Comparison of ENCODE assay signal across 1 cellular context in the genomic region with DNA sequence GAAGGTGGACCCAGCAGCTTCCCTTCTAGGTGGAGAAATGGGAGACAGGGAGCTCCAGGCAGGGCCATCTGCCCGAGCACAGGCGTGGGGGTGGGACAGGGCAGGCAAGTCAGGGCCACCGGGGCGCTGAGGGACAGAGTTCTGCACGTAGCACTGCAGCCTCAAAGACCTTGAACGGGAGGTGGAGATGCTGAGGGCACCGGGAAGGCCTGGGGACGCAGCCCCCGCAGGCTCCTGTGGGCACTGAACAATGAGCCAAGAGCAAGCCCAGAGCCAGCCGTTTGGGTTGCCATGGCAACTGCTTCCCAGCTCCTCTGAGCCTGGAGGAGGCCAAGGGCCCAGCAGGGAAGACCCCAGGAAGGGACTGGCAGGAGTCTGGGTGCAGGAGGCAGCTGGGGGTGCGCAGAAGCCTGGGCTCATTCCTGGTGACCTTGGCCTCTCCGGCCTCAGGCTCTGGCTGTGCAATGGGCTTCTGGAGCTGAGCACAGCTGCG.
TF ChIP-seq lines count a peak whose summit lies in the region.

No MANE protein-coding gene starts in this region.

TF ChIP-seq in HepG2, 621 proteins besides CTCF, POLR2A, EP300 and RAD21 (continued from another document):
- TF ChIP-seq HNRNPL (IDR thresholded peaks at IDR 0.05; ENCODE audit: low read depth, low read length), result peak; percentile 82
- TF ChIP-seq TBX2 (CRISPR knock-in tag; IDR thresholded peaks at IDR 0.05; ENCODE audit: borderline replicate concordance), result peak; percentile 71; the same call in 1 of the 2 replicates
- no peak for TF ChIP-seq ZFP37 (CRISPR knock-in tag; IDR thresholded peaks at IDR 0.05; ENCODE audit: borderline replicate concordance)
- TF ChIP-seq, protein P1, sequence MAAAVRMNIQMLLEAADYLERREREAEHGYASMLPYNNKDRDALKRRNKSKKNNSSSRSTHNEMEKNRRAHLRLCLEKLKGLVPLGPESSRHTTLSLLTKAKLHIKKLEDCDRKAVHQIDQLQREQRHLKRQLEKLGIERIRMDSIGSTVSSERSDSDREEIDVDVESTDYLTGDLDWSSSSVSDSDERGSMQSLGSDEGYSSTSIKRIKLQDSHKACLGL (CRISPR knock-in tag; IDR thresholded peaks at IDR 0.05), result no peak
- no peak for TF ChIP-seq ZNF282 (IDR thresholded peaks at IDR 0.05; ENCODE audit: partially characterized antibody)
- 0 out of 2 replicates have a peak, but pooled peaks have one; percentile 44 for TF ChIP-seq BRD4 (CRISPR knock-in tag; IDR thresholded peaks at IDR 0.05)
- TF ChIP-seq, protein P2, sequence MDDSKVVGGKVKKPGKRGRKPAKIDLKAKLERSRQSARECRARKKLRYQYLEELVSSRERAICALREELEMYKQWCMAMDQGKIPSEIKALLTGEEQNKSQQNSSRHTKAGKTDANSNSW (CRISPR knock-in tag; IDR thresholded peaks at IDR 0.05; ENCODE audit: borderline replicate concordance), result no peak
- TF ChIP-seq ZMYM3 (CRISPR knock-in tag; IDR thresholded peaks at IDR 0.05), result peak; percentile 65
- TF ChIP-seq, protein P3, sequence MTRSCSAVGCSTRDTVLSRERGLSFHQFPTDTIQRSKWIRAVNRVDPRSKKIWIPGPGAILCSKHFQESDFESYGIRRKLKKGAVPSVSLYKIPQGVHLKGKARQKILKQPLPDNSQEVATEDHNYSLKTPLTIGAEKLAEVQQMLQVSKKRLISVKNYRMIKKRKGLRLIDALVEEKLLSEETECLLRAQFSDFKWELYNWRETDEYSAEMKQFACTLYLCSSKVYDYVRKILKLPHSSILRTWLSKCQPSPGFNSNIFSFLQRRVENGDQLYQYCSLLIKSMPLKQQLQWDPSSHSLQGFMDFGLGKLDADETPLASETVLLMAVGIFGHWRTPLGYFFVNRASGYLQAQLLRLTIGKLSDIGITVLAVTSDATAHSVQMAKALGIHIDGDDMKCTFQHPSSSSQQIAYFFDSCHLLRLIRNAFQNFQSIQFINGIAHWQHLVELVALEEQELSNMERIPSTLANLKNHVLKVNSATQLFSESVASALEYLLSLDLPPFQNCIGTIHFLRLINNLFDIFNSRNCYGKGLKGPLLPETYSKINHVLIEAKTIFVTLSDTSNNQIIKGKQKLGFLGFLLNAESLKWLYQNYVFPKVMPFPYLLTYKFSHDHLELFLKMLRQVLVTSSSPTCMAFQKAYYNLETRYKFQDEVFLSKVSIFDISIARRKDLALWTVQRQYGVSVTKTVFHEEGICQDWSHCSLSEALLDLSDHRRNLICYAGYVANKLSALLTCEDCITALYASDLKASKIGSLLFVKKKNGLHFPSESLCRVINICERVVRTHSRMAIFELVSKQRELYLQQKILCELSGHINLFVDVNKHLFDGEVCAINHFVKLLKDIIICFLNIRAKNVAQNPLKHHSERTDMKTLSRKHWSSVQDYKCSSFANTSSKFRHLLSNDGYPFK (CRISPR knock-in tag; IDR thresholded peaks at IDR 0.05; ENCODE audit: borderline replicate concordance), result 0 out of 2 replicates have a peak, but pooled peaks have one; percentile 32
- TF ChIP-seq KAT7 (CRISPR knock-in tag; IDR thresholded peaks at IDR 0.05; ENCODE audit: borderline replicate concordance), result no peak
- TF ChIP-seq, protein P4, sequence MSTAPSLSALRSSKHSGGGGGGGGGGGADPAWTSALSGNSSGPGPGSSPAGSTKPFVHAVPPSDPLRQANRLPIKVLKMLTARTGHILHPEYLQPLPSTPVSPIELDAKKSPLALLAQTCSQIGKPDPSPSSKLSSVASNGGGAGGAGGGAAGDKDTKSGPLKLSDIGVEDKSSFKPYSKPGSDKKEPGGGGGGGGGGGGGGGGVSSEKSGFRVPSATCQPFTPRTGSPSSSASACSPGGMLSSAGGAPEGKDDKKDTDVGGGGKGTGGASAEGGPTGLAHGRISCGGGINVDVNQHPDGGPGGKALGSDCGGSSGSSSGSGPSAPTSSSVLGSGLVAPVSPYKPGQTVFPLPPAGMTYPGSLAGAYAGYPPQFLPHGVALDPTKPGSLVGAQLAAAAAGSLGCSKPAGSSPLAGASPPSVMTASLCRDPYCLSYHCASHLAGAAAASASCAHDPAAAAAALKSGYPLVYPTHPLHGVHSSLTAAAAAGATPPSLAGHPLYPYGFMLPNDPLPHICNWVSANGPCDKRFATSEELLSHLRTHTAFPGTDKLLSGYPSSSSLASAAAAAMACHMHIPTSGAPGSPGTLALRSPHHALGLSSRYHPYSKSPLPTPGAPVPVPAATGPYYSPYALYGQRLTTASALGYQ (CRISPR knock-in tag; IDR thresholded peaks at IDR 0.05), result peak; percentile 30; the same call in 1 of the 2 replicates
- TF ChIP-seq, protein P5, sequence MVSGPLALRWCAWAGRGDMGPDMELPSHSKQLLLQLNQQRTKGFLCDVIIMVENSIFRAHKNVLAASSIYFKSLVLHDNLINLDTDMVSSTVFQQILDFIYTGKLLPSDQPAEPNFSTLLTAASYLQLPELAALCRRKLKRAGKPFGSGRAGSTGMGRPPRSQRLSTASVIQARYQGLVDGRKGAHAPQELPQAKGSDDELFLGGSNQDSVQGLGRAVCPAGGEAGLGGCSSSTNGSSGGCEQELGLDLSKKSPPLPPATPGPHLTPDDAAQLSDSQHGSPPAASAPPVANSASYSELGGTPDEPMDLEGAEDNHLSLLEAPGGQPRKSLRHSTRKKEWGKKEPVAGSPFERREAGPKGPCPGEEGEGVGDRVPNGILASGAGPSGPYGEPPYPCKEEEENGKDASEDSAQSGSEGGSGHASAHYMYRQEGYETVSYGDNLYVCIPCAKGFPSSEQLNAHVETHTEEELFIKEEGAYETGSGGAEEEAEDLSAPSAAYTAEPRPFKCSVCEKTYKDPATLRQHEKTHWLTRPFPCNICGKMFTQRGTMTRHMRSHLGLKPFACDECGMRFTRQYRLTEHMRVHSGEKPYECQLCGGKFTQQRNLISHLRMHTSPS (CRISPR knock-in tag; IDR thresholded peaks at IDR 0.05; ENCODE audit: low read depth), result peak; percentile 85
- peak; percentile 78 for TF ChIP-seq RFX3 (CRISPR knock-in tag; IDR thresholded peaks at IDR 0.05)
- no peak for TF ChIP-seq SRSF9 (IDR thresholded peaks at IDR 0.05; ENCODE audit: borderline replicate concordance, insufficient read depth, low read depth, low read length, poor library complexity, severe bottlenecking)
- TF ChIP-seq, protein P6, sequence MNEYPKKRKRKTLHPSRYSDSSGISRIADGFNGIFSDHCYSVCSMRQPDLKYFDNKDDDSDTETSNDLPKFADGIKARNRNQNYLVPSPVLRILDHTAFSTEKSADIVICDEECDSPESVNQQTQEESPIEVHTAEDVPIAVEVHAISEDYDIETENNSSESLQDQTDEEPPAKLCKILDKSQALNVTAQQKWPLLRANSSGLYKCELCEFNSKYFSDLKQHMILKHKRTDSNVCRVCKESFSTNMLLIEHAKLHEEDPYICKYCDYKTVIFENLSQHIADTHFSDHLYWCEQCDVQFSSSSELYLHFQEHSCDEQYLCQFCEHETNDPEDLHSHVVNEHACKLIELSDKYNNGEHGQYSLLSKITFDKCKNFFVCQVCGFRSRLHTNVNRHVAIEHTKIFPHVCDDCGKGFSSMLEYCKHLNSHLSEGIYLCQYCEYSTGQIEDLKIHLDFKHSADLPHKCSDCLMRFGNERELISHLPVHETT (CRISPR knock-in tag; conservative IDR thresholded peaks at IDR 0.05), result no peak
- TF ChIP-seq, protein P7, sequence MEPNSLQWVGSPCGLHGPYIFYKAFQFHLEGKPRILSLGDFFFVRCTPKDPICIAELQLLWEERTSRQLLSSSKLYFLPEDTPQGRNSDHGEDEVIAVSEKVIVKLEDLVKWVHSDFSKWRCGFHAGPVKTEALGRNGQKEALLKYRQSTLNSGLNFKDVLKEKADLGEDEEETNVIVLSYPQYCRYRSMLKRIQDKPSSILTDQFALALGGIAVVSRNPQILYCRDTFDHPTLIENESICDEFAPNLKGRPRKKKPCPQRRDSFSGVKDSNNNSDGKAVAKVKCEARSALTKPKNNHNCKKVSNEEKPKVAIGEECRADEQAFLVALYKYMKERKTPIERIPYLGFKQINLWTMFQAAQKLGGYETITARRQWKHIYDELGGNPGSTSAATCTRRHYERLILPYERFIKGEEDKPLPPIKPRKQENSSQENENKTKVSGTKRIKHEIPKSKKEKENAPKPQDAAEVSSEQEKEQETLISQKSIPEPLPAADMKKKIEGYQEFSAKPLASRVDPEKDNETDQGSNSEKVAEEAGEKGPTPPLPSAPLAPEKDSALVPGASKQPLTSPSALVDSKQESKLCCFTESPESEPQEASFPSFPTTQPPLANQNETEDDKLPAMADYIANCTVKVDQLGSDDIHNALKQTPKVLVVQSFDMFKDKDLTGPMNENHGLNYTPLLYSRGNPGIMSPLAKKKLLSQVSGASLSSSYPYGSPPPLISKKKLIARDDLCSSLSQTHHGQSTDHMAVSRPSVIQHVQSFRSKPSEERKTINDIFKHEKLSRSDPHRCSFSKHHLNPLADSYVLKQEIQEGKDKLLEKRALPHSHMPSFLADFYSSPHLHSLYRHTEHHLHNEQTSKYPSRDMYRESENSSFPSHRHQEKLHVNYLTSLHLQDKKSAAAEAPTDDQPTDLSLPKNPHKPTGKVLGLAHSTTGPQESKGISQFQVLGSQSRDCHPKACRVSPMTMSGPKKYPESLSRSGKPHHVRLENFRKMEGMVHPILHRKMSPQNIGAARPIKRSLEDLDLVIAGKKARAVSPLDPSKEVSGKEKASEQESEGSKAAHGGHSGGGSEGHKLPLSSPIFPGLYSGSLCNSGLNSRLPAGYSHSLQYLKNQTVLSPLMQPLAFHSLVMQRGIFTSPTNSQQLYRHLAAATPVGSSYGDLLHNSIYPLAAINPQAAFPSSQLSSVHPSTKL (CRISPR knock-in tag; IDR thresholded peaks at IDR 0.05), result 0 out of 2 replicates have a peak, but pooled peaks have one; percentile 29
- TF ChIP-seq, protein P8, sequence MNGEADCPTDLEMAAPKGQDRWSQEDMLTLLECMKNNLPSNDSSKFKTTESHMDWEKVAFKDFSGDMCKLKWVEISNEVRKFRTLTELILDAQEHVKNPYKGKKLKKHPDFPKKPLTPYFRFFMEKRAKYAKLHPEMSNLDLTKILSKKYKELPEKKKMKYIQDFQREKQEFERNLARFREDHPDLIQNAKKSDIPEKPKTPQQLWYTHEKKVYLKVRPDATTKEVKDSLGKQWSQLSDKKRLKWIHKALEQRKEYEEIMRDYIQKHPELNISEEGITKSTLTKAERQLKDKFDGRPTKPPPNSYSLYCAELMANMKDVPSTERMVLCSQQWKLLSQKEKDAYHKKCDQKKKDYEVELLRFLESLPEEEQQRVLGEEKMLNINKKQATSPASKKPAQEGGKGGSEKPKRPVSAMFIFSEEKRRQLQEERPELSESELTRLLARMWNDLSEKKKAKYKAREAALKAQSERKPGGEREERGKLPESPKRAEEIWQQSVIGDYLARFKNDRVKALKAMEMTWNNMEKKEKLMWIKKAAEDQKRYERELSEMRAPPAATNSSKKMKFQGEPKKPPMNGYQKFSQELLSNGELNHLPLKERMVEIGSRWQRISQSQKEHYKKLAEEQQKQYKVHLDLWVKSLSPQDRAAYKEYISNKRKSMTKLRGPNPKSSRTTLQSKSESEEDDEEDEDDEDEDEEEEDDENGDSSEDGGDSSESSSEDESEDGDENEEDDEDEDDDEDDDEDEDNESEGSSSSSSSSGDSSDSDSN (CRISPR knock-in tag; IDR thresholded peaks at IDR 0.05), result peak; percentile 46; the same call in 1 of the 2 replicates
- TF ChIP-seq HOXA3 (CRISPR knock-in tag; IDR thresholded peaks at IDR 0.05), result peak; percentile 49; the same call in 1 of the 2 replicates
- no peak for TF ChIP-seq ZNF10 (CRISPR knock-in tag; IDR thresholded peaks at IDR 0.05; ENCODE audit: borderline replicate concordance, low read depth)
- TF ChIP-seq KLF11 (CRISPR knock-in tag; IDR thresholded peaks at IDR 0.05), result no peak
- TF ChIP-seq ZFP90 (CRISPR knock-in tag; IDR thresholded peaks at IDR 0.05; ENCODE audit: borderline replicate concordance), result 0 out of 2 replicates have a peak, but pooled peaks have one; percentile 44
- TF ChIP-seq ZNF510 (CRISPR knock-in tag; IDR thresholded peaks at IDR 0.05; ENCODE audit: low read depth), result no peak
- peak; percentile 42 for TF ChIP-seq MYC (CRISPR knock-in tag; IDR thresholded peaks at IDR 0.05; ENCODE audit: borderline replicate concordance)
- TF ChIP-seq GFI1 (CRISPR knock-in tag; IDR thresholded peaks at IDR 0.05; ENCODE audit: borderline replicate concordance), result peak; percentile 45; the same call in 1 of the 2 replicates
- TF ChIP-seq, protein P9, sequence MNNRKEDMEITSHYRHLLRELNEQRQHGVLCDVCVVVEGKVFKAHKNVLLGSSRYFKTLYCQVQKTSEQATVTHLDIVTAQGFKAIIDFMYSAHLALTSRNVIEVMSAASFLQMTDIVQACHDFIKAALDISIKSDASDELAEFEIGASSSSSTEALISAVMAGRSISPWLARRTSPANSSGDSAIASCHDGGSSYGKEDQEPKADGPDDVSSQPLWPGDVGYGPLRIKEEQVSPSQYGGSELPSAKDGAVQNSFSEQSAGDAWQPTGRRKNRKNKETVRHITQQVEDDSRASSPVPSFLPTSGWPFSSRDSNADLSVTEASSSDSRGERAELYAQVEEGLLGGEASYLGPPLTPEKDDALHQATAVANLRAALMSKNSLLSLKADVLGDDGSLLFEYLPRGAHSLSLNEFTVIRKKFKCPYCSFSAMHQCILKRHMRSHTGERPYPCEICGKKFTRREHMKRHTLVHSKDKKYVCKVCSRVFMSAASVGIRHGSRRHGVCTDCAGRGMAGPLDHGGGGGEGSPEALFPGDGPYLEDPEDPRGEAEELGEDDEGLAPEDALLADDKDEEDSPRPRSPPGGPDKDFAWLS (CRISPR knock-in tag; IDR thresholded peaks at IDR 0.05; ENCODE audit: borderline replicate concordance), result no peak
- 0 out of 2 replicates have a peak, but pooled peaks have one; percentile 52 for TF ChIP-seq ZNF431 (CRISPR knock-in tag; IDR thresholded peaks at IDR 0.05; ENCODE audit: borderline replicate concordance, low read depth)
- TF ChIP-seq ZFP82 (CRISPR knock-in tag; IDR thresholded peaks at IDR 0.05; ENCODE audit: borderline replicate concordance), result no peak
TF ChIP-seq in HepG2: peak in this region for 39.
